Comparison of ENCODE assay signal across 20 cellular contexts in the genomic region with DNA sequence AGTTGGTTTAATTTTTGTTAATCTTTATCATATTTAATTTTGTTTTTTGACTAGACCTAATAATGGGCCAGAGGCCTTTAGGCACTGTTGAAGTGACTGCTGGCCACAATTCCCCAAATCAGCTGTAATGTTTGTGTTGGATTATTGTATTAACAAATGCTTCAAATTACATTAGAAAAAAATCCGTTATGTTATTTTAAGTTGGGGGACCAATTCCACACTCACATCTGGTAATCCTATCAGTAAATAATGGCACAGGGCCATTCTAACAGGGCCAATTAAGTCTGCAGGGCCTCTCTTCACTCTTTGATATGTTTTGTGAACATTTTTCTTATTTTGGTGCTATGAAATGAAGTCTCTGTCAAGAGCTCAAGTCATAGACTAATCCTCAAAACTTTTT. TPM values are rescaled to one million over a fixed set of nuclear protein-coding genes. Genes with fewer than 3 reads are reported as not detected.
A peak's percentile ranks its signal among the peaks of the same experiment; 100 is the strongest.
DNase-seq lines count a peak whose midpoint lies in the region; ATAC-seq and TF ChIP-seq lines count a peak whose summit lies in the region.
"Had no signal": no experiment of that assay in that cellular context is flagged by ENCODE, and none has a peak within 500 bp of the region (broad histone marks: within the 10 kb centered on the region; RNA-seq: fewer than 3 reads in every experiment).

No MANE protein-coding gene starts in this region.

- H3K4me2 ChIP-seq in IMR-90 (ENCODE audit: low read depth, low read length) (no peak overlapping the region), osteoblast (ENCODE audit: insufficient read depth, low read length) (no peak overlapping the region)

- no peak overlapping the region for H4K91ac ChIP-seq in IMR-90 (ENCODE audit: insufficient read depth, low read depth, low read length)

- no peak overlapping the region for H3K18ac ChIP-seq in IMR-90 (ENCODE audit: low read depth, low read length)

- no peaks in the 10 kb centered on the region for H4K20me1 ChIP-seq in IMR-90 (ENCODE audit: insufficient read depth, low read length)
- no peaks in the 10 kb centered on the region for H4K20me1 ChIP-seq in osteoblast (ENCODE audit: insufficient read depth, low read length)

- in situ Hi-C loops in IMR-90 (cut with MboI; ENCODE audit: low sequenced_read_pairs): no loop called here

- H3K9me1 ChIP-seq in IMR-90 (ENCODE audit: insufficient read depth, low read length): no peaks in the 10 kb centered on the region

- no peak overlapping the region for H4K5ac ChIP-seq in IMR-90 (ENCODE audit: low read depth, low read length)

- no peak overlapping the region for H2BK5ac ChIP-seq in IMR-90 (ENCODE audit: low read depth, low read length, poor library complexity, severe bottlenecking)

- H3K4me1 ChIP-seq in IMR-90 (ENCODE audit: control insufficient read depth, insufficient read depth, low read length) (peaks cover 2% of the 10 kb centered on the region; the same call in 1 of the 2 replicates), osteoblast (ENCODE audit: insufficient read depth, low read length) (peaks cover 43% of the 10 kb centered on the region)

- no peaks in the 10 kb centered on the region for H3K79me1 ChIP-seq in IMR-90 (ENCODE audit: low read depth in 1 of 2, low read length in 2 of 2)

- H3K9me3 ChIP-seq in IMR-90 (ENCODE audit: control insufficient read depth, insufficient read depth, low read length): no peaks in the 10 kb centered on the region
- H3K9me3 ChIP-seq in osteoblast (ENCODE audit: low read depth, low read length): no peaks in the 10 kb centered on the region
- H3K9me3 ChIP-seq: esophagus squamous epithelium, neutrophil, psoas muscle had no signal

- no peak overlapping the region for H2AK5ac ChIP-seq in IMR-90 (ENCODE audit: low read depth, low read length)

- no peak for TF ChIP-seq RAD21 in IMR-90 (IDR thresholded peaks at IDR 0.05; ENCODE audit: low read length)

- no peaks in the 10 kb centered on the region for H3K27me3 Mint-ChIP-seq in T-helper 1 cell treated with Interleukin-12 subunit alpha and Interleukin-12 subunit beta and Interleukin-4 antibody, amounts not matched to agents 30 μg/mL and 1 μg/mL, for 36 hours (ENCODE audit: low read depth)
- H3K27me3 Mint-ChIP-seq: type B pancreatic cell had no signal

- peak overlapping the region; percentile 86 for H3K27ac Mint-ChIP-seq in T-helper 1 cell treated with Interleukin-12 subunit alpha and Interleukin-12 subunit beta and Interleukin-4 antibody, amounts not matched to agents 30 μg/mL and 1 μg/mL, for 36 hours
- H3K27ac Mint-ChIP-seq: type B pancreatic cell had no signal

- no peaks in the 10 kb centered on the region for H3K9me3 Mint-ChIP-seq in T-helper 1 cell treated with Interleukin-12 subunit alpha and Interleukin-12 subunit beta and Interleukin-4 antibody, amounts not matched to agents 30 μg/mL and 1 μg/mL, for 36 hours
- H3K9me3 Mint-ChIP-seq: type B pancreatic cell had no signal

- dilution Hi-C loops in IMR-90 (cut with HindIII; ENCODE audit: low sequenced_read_pairs, unreplicated experiment): no loop called here

- H3K4me3 ChIP-seq in IMR-90 (ENCODE audit: insufficient read depth, low read depth, low read length) (no peak overlapping the region), choroid plexus epithelial cell (ENCODE audit: low read depth, low read length) (no peak overlapping the region), osteoblast (ENCODE audit: insufficient read depth, low read length) (no peak overlapping the region)
- H3K4me3 ChIP-seq: coronary artery, esophagus squamous epithelium, psoas muscle had no signal

- H3K79me2 ChIP-seq in osteoblast (ENCODE audit: insufficient read depth, low read length): peaks cover 33% of the 10 kb centered on the region

- peaks cover 50% of the 10 kb centered on the region for H3K36me3 Mint-ChIP-seq in T-helper 1 cell treated with Interleukin-12 subunit alpha and Interleukin-12 subunit beta and Interleukin-4 antibody, amounts not matched to agents 30 μg/mL and 1 μg/mL, for 36 hours (ENCODE audit: low read depth)
- H3K36me3 Mint-ChIP-seq: type B pancreatic cell had no signal

- H3K4me1 Mint-ChIP-seq in T-helper 1 cell treated with Interleukin-12 subunit alpha and Interleukin-12 subunit beta and Interleukin-4 antibody, amounts not matched to agents 30 μg/mL and 1 μg/mL, for 36 hours (ENCODE audit: low read depth): peaks cover 79% of the 10 kb centered on the region

- no peak overlapping the region for H2BK15ac ChIP-seq in IMR-90 (ENCODE audit: low read depth, low read length)

- no peak overlapping the region for H2BK120ac ChIP-seq in IMR-90 (ENCODE audit: low read depth, low read length)

- H3K14ac ChIP-seq in IMR-90 (replicated peaks; ENCODE audit: low read depth, low read length): no peak overlapping the region

- H3K4me3 Mint-ChIP-seq in T-helper 1 cell treated with Interleukin-12 subunit alpha and Interleukin-12 subunit beta and Interleukin-4 antibody, amounts not matched to agents 30 μg/mL and 1 μg/mL, for 36 hours: no peak overlapping the region
- H3K4me3 Mint-ChIP-seq: type B pancreatic cell had no signal

- CTCF ChIA-PET in IMR-90 (lab: Yijun Ruan, JAX): interaction anchor here (0.6 kb wide), 2 partner anchors 62 to 286 kb away, joined by 3 to 4 read pairs; no protein-coding TSS in a partner anchor

- intact Hi-C loops in IMR-90 (cut with micrococcal nuclease): no loop called here

- H3K27me3 ChIP-seq in IMR-90 (ENCODE audit: control insufficient read depth, insufficient read depth, low read length) (peaks cover 5% of the 10 kb centered on the region), osteoblast (ENCODE audit: insufficient read depth, low read length) (no peaks in the 10 kb centered on the region)
- H3K27me3 ChIP-seq: esophagus squamous epithelium, neutrophil had no signal

- no peak overlapping the region for H4K8ac ChIP-seq in IMR-90 (ENCODE audit: low read depth in 2 of 2, low read length in 2 of 2)

- TF ChIP-seq POLR2A in IMR-90 (IDR thresholded peaks at IDR 0.05; ENCODE audit: low read depth, low read length): no peak

- H2AK9ac ChIP-seq in IMR-90 (replicated peaks; ENCODE audit: low read depth, low read length, poor library complexity): no peak overlapping the region

- POLR2A ChIA-PET in IMR-90 (lab: Charles Lee; ENCODE audit: unreplicated experiment): no interaction called here

- DNase-seq in T-helper 1 cell (no peak), IMR-90 (peak; percentile 13), choroid plexus epithelial cell (ENCODE audit: low read depth) (peak; percentile 20), osteoblast (ENCODE audit: insufficient read length, low spot score, missing footprints) (no peak), Kasumi-1 (lab: John Stamatoyannopoulos, UW) (no peak)
- DNase-seq: activated naive CD4-positive, alpha-beta T cell; COR-L47; DMS79; esophagus squamous epithelium; KG1; mammary epithelial cell; NCI-H146; NCI-H510A; psoas muscle had no signal

- ATAC-seq in IMR-90 (ENCODE audit: low read depth) (peak; percentile 24; the same call in 1 of the 2 replicates), HG03432 (IDR thresholded peaks at IDR 0.05; ENCODE audit: unreplicated experiment) (no peak), GM21515 (IDR thresholded peaks at IDR 0.05; ENCODE audit: unreplicated experiment) (no peak)
- ATAC-seq: psoas muscle had no signal

- H2BK20ac ChIP-seq in IMR-90 (ENCODE audit: low read depth, low read length): no peak overlapping the region

- H3K36me3 ChIP-seq in IMR-90 (ENCODE audit: control insufficient read depth, insufficient read depth, low read length) (no peaks in the 10 kb centered on the region), osteoblast (ENCODE audit: insufficient read depth, low read length) (no peaks in the 10 kb centered on the region)
- H3K36me3 ChIP-seq: esophagus squamous epithelium, neutrophil had no signal

- H3K27ac ChIP-seq in IMR-90 (ENCODE audit: insufficient read depth, low read length): no peak overlapping the region
- H3K27ac ChIP-seq in osteoblast (ENCODE audit: low read depth, low read length): peak overlapping the region; percentile 95
- H3K27ac ChIP-seq: coronary artery, esophagus squamous epithelium, neutrophil, psoas muscle had no signal

- no peak overlapping the region for H3K56ac ChIP-seq in IMR-90 (ENCODE audit: extremely low read depth, insufficient read depth, low read length)

- no peak overlapping the region for H3K23ac ChIP-seq in IMR-90 (ENCODE audit: low read depth, low read length)

- WGBS in IMR-90 (ENCODE audit: extremely low coverage in 2 of 2, insufficient read length in 1 of 2), 2 experiments: no CpG with 5 or more reads among the region's 1 CpG

- H3K9ac ChIP-seq in IMR-90 (ENCODE audit: low read depth, low read length): no peak overlapping the region

- no TSS peak for BruUV-seq in IMR-90 (replicated peaks; lab: Mats Ljungman, UMichigan)

- no peak overlapping the region for H3K4ac ChIP-seq in IMR-90 (ENCODE audit: low read depth, low read length)

- TF ChIP-seq CTCF in IMR-90 (conservative IDR thresholded peaks at IDR 0.05; ENCODE audit: low read depth, low read length) (no peak), choroid plexus epithelial cell (conservative IDR thresholded peaks at IDR 0.05; ENCODE audit: low read depth, low read length) (no peak), osteoblast (IDR thresholded peaks at IDR 0.05; ENCODE audit: extremely low read depth, low read depth, low read length) (no peak)

- H2AFZ ChIP-seq in IMR-90 (replicated peaks; ENCODE audit: low read length, poor library complexity) (no peak overlapping the region), osteoblast (ENCODE audit: low read length) (no peak overlapping the region)

TF ChIP-seq in IMR-90, 13 proteins besides CTCF, POLR2A, EP300 and RAD21:
- no peak for TF ChIP-seq CEBPB (IDR thresholded peaks at IDR 0.05; ENCODE audit: low read depth, low read length)
- no peak for TF ChIP-seq MAZ (IDR thresholded peaks at IDR 0.05; ENCODE audit: borderline replicate concordance, low read depth, low read length)
- no peak for TF ChIP-seq NFE2L2 (IDR thresholded peaks at IDR 0.05; ENCODE audit: low read depth, low read length)
- no peak for TF ChIP-seq FOS (IDR thresholded peaks at IDR 0.05; ENCODE audit: low read depth, low read length)
- no peak for TF ChIP-seq BHLHE40 (IDR thresholded peaks at IDR 0.05; ENCODE audit: low read depth, low read length)
- TF ChIP-seq RFX5 (IDR thresholded peaks at IDR 0.05; ENCODE audit: low read depth, low read length): no peak
- no peak for TF ChIP-seq CHD1 (IDR thresholded peaks at IDR 0.05; ENCODE audit: low read depth, low read length)
- no peak for TF ChIP-seq SMC3 (IDR thresholded peaks at IDR 0.05; ENCODE audit: low read depth, low read length)
- no peak for TF ChIP-seq MXI1 (IDR thresholded peaks at IDR 0.05; ENCODE audit: borderline replicate concordance, low read depth, low read length)

RNA-seq across cellular contexts. Expression of a gene that starts 39.6 kb away (rescaled TPM):
- 1.4 TPM in 2 replicates for total RNA-seq in IMR-90 (2012; rRNA removed)
- 2.7 and 4.3 TPM in 2 replicates for polyA plus RNA-seq in IMR-90 (2012; rRNA removed)
- 2.5 and 2.8 TPM in 2 replicates for polyA plus RNA-seq in IMR-90 (2012; cell fraction: cytosol; rRNA removed)
- polyA plus RNA-seq in IMR-90 (2012; cell fraction: nucleus; rRNA removed; ENCODE audit: low replicate concordance): 0.69 and 1.6 TPM in 2 replicates
- 23.0 and 24.6 TPM in 2 replicates for total RNA-seq in osteoblast

Comparison
In these comparisons a context has a peak if more than half of its experiments do, and no peak if none do; other contexts are left out.
1. DNase-seq: peak in IMR-90 (single experiment) and choroid plexus epithelial cell (single experiment); none in T-helper 1 cell (0 of 5), osteoblast (single experiment) and Kasumi-1 (0 of 2).